1 cellular context compared by ENCODE assay signal in the genomic region with DNA sequence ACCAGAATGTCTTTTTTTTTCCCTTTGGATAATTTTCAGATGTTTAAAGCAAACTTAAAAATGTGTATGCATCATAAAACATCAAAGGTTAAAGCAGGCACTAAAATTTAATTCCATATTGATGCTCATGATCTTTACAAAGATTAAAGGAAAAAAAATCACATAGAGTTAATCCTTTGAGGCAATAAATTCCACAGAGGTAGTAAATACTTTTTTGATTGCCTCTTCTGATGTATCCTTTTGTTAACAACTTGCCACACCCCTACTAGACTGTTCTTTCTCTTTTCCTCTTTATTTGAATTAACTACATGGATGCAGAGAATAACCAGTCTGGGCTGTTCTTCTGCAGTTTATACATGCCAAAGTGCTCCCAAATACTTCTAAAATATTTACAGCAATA.
TF ChIP-seq lines count a peak whose summit lies in the region.

No MANE protein-coding gene starts in this region.

TF ChIP-seq in WTC11, 78 proteins besides CTCF, POLR2A, EP300 and RAD21 (continued from another document):
- TF ChIP-seq SP1 (CRISPR knock-in tag; conservative IDR thresholded peaks at IDR 0.05) (no peak), JUN (CRISPR knock-in tag; IDR thresholded peaks at IDR 0.05) (no peak), PREB (CRISPR knock-in tag; IDR thresholded peaks at IDR 0.05; ENCODE audit: borderline replicate concordance) (no peak), HMGXB4 (CRISPR knock-in tag; IDR thresholded peaks at IDR 0.05) (no peak), SMAD4 (CRISPR knock-in tag; IDR thresholded peaks at IDR 0.05) (no peak), MAX (CRISPR knock-in tag; IDR thresholded peaks at IDR 0.05) (no peak), ZBTB21 (CRISPR knock-in tag; IDR thresholded peaks at IDR 0.05; ENCODE audit: borderline replicate concordance) (no peak), NFE2L1 (CRISPR knock-in tag; IDR thresholded peaks at IDR 0.05) (no peak)
- TF ChIP-seq, protein P1, sequence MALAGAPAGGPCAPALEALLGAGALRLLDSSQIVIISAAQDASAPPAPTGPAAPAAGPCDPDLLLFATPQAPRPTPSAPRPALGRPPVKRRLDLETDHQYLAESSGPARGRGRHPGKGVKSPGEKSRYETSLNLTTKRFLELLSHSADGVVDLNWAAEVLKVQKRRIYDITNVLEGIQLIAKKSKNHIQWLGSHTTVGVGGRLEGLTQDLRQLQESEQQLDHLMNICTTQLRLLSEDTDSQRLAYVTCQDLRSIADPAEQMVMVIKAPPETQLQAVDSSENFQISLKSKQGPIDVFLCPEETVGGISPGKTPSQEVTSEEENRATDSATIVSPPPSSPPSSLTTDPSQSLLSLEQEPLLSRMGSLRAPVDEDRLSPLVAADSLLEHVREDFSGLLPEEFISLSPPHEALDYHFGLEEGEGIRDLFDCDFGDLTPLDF (CRISPR knock-in tag; IDR thresholded peaks at IDR 0.05), result no peak
- TF ChIP-seq, protein P2, sequence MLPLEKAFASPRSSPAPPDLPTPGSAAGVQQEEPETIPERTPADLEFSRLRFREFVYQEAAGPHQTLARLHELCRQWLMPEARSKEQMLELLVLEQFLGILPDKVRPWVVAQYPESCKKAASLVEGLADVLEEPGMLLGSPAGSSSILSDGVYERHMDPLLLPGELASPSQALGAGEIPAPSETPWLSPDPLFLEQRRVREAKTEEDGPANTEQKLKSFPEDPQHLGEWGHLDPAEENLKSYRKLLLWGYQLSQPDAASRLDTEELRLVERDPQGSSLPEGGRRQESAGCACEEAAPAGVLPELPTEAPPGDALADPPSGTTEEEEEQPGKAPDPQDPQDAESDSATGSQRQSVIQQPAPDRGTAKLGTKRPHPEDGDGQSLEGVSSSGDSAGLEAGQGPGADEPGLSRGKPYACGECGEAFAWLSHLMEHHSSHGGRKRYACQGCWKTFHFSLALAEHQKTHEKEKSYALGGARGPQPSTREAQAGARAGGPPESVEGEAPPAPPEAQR (CRISPR knock-in tag; IDR thresholded peaks at IDR 0.05), result no peak
- TF ChIP-seq, protein P3, sequence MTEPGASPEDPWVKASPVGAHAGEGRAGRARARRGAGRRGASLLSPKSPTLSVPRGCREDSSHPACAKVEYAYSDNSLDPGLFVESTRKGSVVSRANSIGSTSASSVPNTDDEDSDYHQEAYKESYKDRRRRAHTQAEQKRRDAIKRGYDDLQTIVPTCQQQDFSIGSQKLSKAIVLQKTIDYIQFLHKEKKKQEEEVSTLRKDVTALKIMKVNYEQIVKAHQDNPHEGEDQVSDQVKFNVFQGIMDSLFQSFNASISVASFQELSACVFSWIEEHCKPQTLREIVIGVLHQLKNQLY (CRISPR knock-in tag; IDR thresholded peaks at IDR 0.05), result no peak
- TF ChIP-seq, protein P4, sequence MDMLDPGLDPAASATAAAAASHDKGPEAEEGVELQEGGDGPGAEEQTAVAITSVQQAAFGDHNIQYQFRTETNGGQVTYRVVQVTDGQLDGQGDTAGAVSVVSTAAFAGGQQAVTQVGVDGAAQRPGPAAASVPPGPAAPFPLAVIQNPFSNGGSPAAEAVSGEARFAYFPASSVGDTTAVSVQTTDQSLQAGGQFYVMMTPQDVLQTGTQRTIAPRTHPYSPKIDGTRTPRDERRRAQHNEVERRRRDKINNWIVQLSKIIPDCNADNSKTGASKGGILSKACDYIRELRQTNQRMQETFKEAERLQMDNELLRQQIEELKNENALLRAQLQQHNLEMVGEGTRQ (CRISPR knock-in tag; IDR thresholded peaks at IDR 0.05), result no peak
